ENCODE assay signal across 8 cellular contexts in genomic region chr3:132167870-132168269, GRCh38.
"Had no signal": no experiment of that assay in that cellular context is flagged by ENCODE, and none has a peak within 500 bp of the region (broad histone marks: within the 10 kb centered on the region; RNA-seq: fewer than 3 reads in every experiment).

No MANE protein-coding gene starts in this region.

- DNase-seq: GDM1, GF-D8 had no signal

- H3K4me3 ChIP-seq: GM12878 had no signal

- ATAC-seq: GM12878 had no signal

- FAIRE-seq: G401.6, GM12878, GM12891, GM12892, GM18507, GM19239 had no signal
